In the genomic region with DNA sequence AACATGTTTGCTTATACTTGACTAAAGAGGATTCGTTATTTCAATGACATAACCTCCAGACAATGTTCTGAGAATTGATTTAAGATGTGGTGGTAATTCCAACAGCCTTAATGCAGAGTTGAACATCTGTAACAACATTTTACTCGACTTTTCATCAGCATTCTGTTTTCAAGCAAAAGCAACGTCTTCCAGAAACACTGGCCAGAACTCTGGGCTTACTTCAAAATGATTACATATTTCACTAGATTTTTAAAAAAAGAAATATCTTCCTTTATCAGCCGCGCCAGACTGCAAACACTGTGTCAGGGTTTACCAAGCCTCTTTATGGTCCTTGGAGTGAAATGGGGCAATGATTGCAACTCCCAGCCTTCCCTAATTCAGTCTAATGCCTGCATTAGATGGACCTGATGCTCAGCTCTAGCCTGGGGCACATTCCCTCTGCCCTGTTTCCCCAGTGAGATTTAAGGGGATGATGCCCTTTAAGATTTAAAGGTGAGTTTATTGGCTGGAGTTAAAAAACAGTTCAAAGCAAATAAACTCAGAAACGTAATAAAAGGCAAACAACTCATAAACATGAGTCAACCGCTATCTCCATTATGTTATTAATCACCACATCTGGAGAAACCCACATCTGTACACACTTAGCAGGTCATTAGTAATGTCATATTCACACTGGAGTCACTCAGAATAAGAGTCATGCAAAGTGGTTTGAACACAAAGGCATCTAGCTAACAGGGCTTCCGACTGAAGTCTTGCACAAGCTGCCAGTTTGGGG, we compare ENCODE assay signal across 14 cellular contexts.
DNase-seq lines count a peak whose midpoint lies in the region; TF ChIP-seq lines count a peak whose summit lies in the region.
"Had no signal": no experiment of that assay in that cellular context is flagged by ENCODE, and none has a peak within 500 bp of the region (broad histone marks: within the 10 kb centered on the region; RNA-seq: fewer than 3 reads in every experiment).

No MANE protein-coding gene starts in this region.

- H3K9me2 ChIP-seq in SK-N-SH: no peaks in the 10 kb centered on the region

- H3K4me3 Mint-ChIP-seq in activated CD4-positive, alpha-beta T cell treated with anti-CD3 and anti-CD28 coated beads, Interleukin-2, amount 10 ng/mL, durations not matched to agents 7 days and 5 days: no peak overlapping the region
- H3K4me3 Mint-ChIP-seq: activated CD8-positive, alpha-beta memory T cell treated with anti-CD3 and anti-CD28 coated beads, Interleukin-2, amount 10 ng/mL, durations not matched to agents 7 days and 5 days; stimulated activated memory B cell treated with anti-CD40 and anti-IgM and Interleukin-4, amounts not matched to agents 10 μg/mL and 1 μg/mL and 100 μg/mL, for 72 hours had no signal

- H3K79me2 ChIP-seq in SK-N-SH (ENCODE audit: insufficient read depth) (no peaks in the 10 kb centered on the region), trophoblast cell (ENCODE audit: control insufficient read depth, insufficient read depth, low read length, poor library complexity) (no peaks in the 10 kb centered on the region)

- no peak overlapping the region for H3K23ac ChIP-seq in trophoblast cell (ENCODE audit: low read length)

- H2BK5ac ChIP-seq in trophoblast cell (ENCODE audit: low read depth, low read length, poor library complexity): no peak overlapping the region

- no peak overlapping the region for H3K14ac ChIP-seq in trophoblast cell (ENCODE audit: low read length)

- H2AK5ac ChIP-seq in trophoblast cell (ENCODE audit: low read length): no peak overlapping the region

- H3K9me3 ChIP-seq in SK-N-SH: no peaks in the 10 kb centered on the region
- H3K9me3 ChIP-seq in transverse colon: no peaks in the 10 kb centered on the region
- peaks cover 2% of the 10 kb centered on the region for H3K9me3 ChIP-seq in trophoblast cell (ENCODE audit: insufficient read depth, low read depth, low read length)
- H3K9me3 ChIP-seq: gastrocnemius medialis had no signal

- H2BK12ac ChIP-seq in trophoblast cell (ENCODE audit: low read length): no peak overlapping the region

- no peaks in the 10 kb centered on the region for H3K4me1 Mint-ChIP-seq in activated CD4-positive, alpha-beta T cell treated with anti-CD3 and anti-CD28 coated beads, Interleukin-2, amount 10 ng/mL, durations not matched to agents 7 days and 5 days
- H3K4me1 Mint-ChIP-seq: activated CD8-positive, alpha-beta memory T cell treated with anti-CD3 and anti-CD28 coated beads, Interleukin-2, amount 10 ng/mL, durations not matched to agents 7 days and 5 days; stimulated activated memory B cell treated with anti-CD40 and anti-IgM and Interleukin-4, amounts not matched to agents 10 μg/mL and 1 μg/mL and 100 μg/mL, for 72 hours had no signal

- POLR2A ChIA-PET in SK-N-SH (lab: Yijun Ruan, JAX): interaction anchor here (0.6 to 5.6 kb wide), 5 partner anchors 10 to 420 kb away, joined by 3 to 105 read pairs (median 4); no protein-coding TSS in a partner anchor
- POLR2A ChIA-PET in activated CD4-positive, alpha-beta T cell treated with anti-CD3 and anti-CD28 coated beads, Interleukin-2, amount 10 ng/mL, durations not matched to agents 7 days and 5 days (lab: Charles Lee): no interaction called here

- no peak overlapping the region for H4K12ac ChIP-seq in trophoblast cell (ENCODE audit: low read depth, low read length)

- in situ Hi-C loops in transverse colon (cut with MboI; ENCODE audit: low pct_ligation_motif_present in 1 of 4, low pct_unique_long_range_greater_than_20kb in 1 of 4, low sequenced_read_pairs in 3 of 4): no loop called here

- H3K18ac ChIP-seq in trophoblast cell (ENCODE audit: low read length): no peak overlapping the region

- no peak overlapping the region for H4K91ac ChIP-seq in trophoblast cell (ENCODE audit: low read depth, low read length)

- no peak overlapping the region for H3K9ac ChIP-seq in SK-N-SH
- H3K9ac ChIP-seq in trophoblast cell (ENCODE audit: low read length): no peak overlapping the region

- no peak for TF ChIP-seq CTCF in SK-N-SH (IDR thresholded peaks at IDR 0.05)
- TF ChIP-seq CTCF in fibroblast of villous mesenchyme (IDR thresholded peaks at IDR 0.05; ENCODE audit: insufficient read depth, low read depth, low read length): no peak
- TF ChIP-seq CTCF in transverse colon (IDR thresholded peaks at IDR 0.05): no peak

- no peaks in the 10 kb centered on the region for H3K36me3 Mint-ChIP-seq in activated CD4-positive, alpha-beta T cell treated with anti-CD3 and anti-CD28 coated beads, Interleukin-2, amount 10 ng/mL, durations not matched to agents 7 days and 5 days (ENCODE audit: low read depth)
- H3K36me3 Mint-ChIP-seq: activated CD8-positive, alpha-beta memory T cell treated with anti-CD3 and anti-CD28 coated beads, Interleukin-2, amount 10 ng/mL, durations not matched to agents 7 days and 5 days; stimulated activated memory B cell treated with anti-CD40 and anti-IgM and Interleukin-4, amounts not matched to agents 10 μg/mL and 1 μg/mL and 100 μg/mL, for 72 hours had no signal

- H3K9me3 Mint-ChIP-seq in activated CD4-positive, alpha-beta T cell treated with anti-CD3 and anti-CD28 coated beads, Interleukin-2, amount 10 ng/mL, durations not matched to agents 7 days and 5 days: no peaks in the 10 kb centered on the region
- H3K9me3 Mint-ChIP-seq: stimulated activated memory B cell treated with anti-CD40 and anti-IgM and Interleukin-4, amounts not matched to agents 10 μg/mL and 1 μg/mL and 100 μg/mL, for 72 hours had no signal

- WGBS in SK-N-SH (ENCODE audit: low lambda C conversion rate): 58% methylated on average over 8 of the region's 8 CpGs
- WGBS in transverse colon (ENCODE audit: low coverage in 1 of 2), 2 donors: 23 to 34% methylated on average over 7 to 8 of the region's 8 CpGs
- no CpG with 5 or more reads among the region's 8 CpGs for WGBS in trophoblast cell (ENCODE audit: extremely low coverage, insufficient coverage, insufficient read length)

- peaks cover 0 to 15% of the 10 kb centered on the region in 2 experiments for H3K36me3 ChIP-seq in SK-N-SH (replicated peaks in 1 of 2; ENCODE audit: control insufficient read depth in 1 of 2, insufficient read depth in 2 of 2, low read length in 1 of 2)
- no peaks in the 10 kb centered on the region for H3K36me3 ChIP-seq in transverse colon
- H3K36me3 ChIP-seq in trophoblast cell (ENCODE audit: control insufficient read depth in 1 of 2, insufficient read depth in 2 of 2, low read length in 2 of 2): peaks cover 2 to 8% of the 10 kb centered on the region in 2 experiments
- H3K36me3 ChIP-seq: gastrocnemius medialis had no signal

- no peak for TF ChIP-seq POLR2A in transverse colon (IDR thresholded peaks at IDR 0.05)

- no peaks in the 10 kb centered on the region for H3K27me3 Mint-ChIP-seq in activated CD4-positive, alpha-beta T cell treated with anti-CD3 and anti-CD28 coated beads, Interleukin-2, amount 10 ng/mL, durations not matched to agents 7 days and 5 days
- H3K27me3 Mint-ChIP-seq: activated CD8-positive, alpha-beta memory T cell treated with anti-CD3 and anti-CD28 coated beads, Interleukin-2, amount 10 ng/mL, durations not matched to agents 7 days and 5 days; stimulated activated memory B cell treated with anti-CD40 and anti-IgM and Interleukin-4, amounts not matched to agents 10 μg/mL and 1 μg/mL and 100 μg/mL, for 72 hours had no signal

- H3K4me1 ChIP-seq in SK-N-SH (ENCODE audit: control insufficient read depth in 1 of 2, insufficient read depth in 2 of 2, low read depth in 1 of 2, low read length in 1 of 2) (peaks cover 0 to 76% of the 10 kb centered on the region in 2 experiments; a peak in 2 of 4 replicates), transverse colon (peaks cover 0 to 25% (median 8%) of the 10 kb centered on the region in 4 donors), trophoblast cell (ENCODE audit: control insufficient read depth in 1 of 2, insufficient read depth in 2 of 2, low read length in 2 of 2) (no peaks in the 10 kb centered on the region)
- H3K4me1 ChIP-seq: gastrocnemius medialis had no signal

- CTCF ChIA-PET in SK-N-SH (lab: Yijun Ruan, JAX): interaction anchor here (0.9 to 5.6 kb wide), 3 partner anchors 10 to 132 kb away, joined by 3 to 49 read pairs (median 4); no protein-coding TSS in a partner anchor
- CTCF ChIA-PET in activated CD4-positive, alpha-beta T cell treated with anti-CD3 and anti-CD28 coated beads, Interleukin-2, amount 10 ng/mL, durations not matched to agents 7 days and 5 days (lab: Charles Lee): no interaction called here

- H3K27me3 ChIP-seq in SK-N-SH (ENCODE audit: insufficient read depth) (no peaks in the 10 kb centered on the region), transverse colon (no peaks in the 10 kb centered on the region), trophoblast cell (ENCODE audit: insufficient read depth, low read length) (no peaks in the 10 kb centered on the region)
- H3K27me3 ChIP-seq: gastrocnemius medialis had no signal

- H3K4me3 ChIP-seq in SK-N-SH (ENCODE audit: low read depth in 2 of 2, low read length in 1 of 2) (no peak overlapping the region), fibroblast of villous mesenchyme (ENCODE audit: low read depth, low read length) (no peak overlapping the region), transverse colon (no peak overlapping the region), trophoblast cell (ENCODE audit: low read depth, low read length) (no peak overlapping the region)
- H3K4me3 ChIP-seq: gastrocnemius medialis had no signal

- peak overlapping the region in 1 of 2 experiments; percentile 100; a peak in 2 of 4 replicates for H3K27ac ChIP-seq in SK-N-SH (ENCODE audit: low read depth in 2 of 2, low read length in 1 of 2)
- H3K27ac ChIP-seq in transverse colon: peak overlapping the region in 3 of 4 donors; percentile 21 to 74 (median 68)
- H3K27ac ChIP-seq in trophoblast cell (ENCODE audit: low read depth, low read length): no peak overlapping the region
- H3K27ac ChIP-seq: gastrocnemius medialis had no signal

- H3K79me1 ChIP-seq in trophoblast cell (ENCODE audit: low read length): no peaks in the 10 kb centered on the region

- H3K27ac Mint-ChIP-seq in activated CD4-positive, alpha-beta T cell treated with anti-CD3 and anti-CD28 coated beads, Interleukin-2, amount 10 ng/mL, durations not matched to agents 7 days and 5 days: no peak overlapping the region
- H3K27ac Mint-ChIP-seq: activated CD8-positive, alpha-beta memory T cell treated with anti-CD3 and anti-CD28 coated beads, Interleukin-2, amount 10 ng/mL, durations not matched to agents 7 days and 5 days; stimulated activated memory B cell treated with anti-CD40 and anti-IgM and Interleukin-4, amounts not matched to agents 10 μg/mL and 1 μg/mL and 100 μg/mL, for 72 hours had no signal

- H2BK120ac ChIP-seq in trophoblast cell (ENCODE audit: insufficient read depth, low read length, poor library complexity): no peak overlapping the region

- H3K4me2 ChIP-seq in SK-N-SH (no peak overlapping the region), trophoblast cell (ENCODE audit: low read length) (no peak overlapping the region)

- no peaks in the 10 kb centered on the region for H4K20me1 ChIP-seq in SK-N-SH (ENCODE audit: insufficient read depth)

- H3F3A ChIP-seq in SK-N-SH (replicated peaks; ENCODE audit: insufficient read depth): no peaks in the 10 kb centered on the region

- H4K8ac ChIP-seq in trophoblast cell (ENCODE audit: low read depth, low read length): no peak overlapping the region

- peak; percentile 53 for DNase-seq in GM04504 (ENCODE audit: low read depth)
- peak; percentile 46 for DNase-seq in SK-N-SH
- DNase-seq in fibroblast of villous mesenchyme (ENCODE audit: low read depth): peak; percentile 70
- DNase-seq in transverse colon: no peak
- no peak for DNase-seq in SHP77 (lab: John Stamatoyannopoulos, UW)
- no peak for DNase-seq in trophoblast cell
- no peak for DNase-seq in activated CD4-positive, alpha-beta T cell treated with anti-CD3 and anti-CD28 coated beads, Interleukin-2, amount 10 ng/mL, durations not matched to agents 7 days and 5 days
- DNase-seq: activated CD4-positive, CD25-positive, alpha-beta regulatory T cell; activated CD8-positive, alpha-beta memory T cell treated with anti-CD3 and anti-CD28 coated beads, Interleukin-2, amount 10 ng/mL, durations not matched to agents 7 days and 5 days; gastrocnemius medialis; NCI-H1694; NCI-H446 treated with DMSO at 0.1 percent for 48 hours; T-helper 1 cell had no signal

- no peak overlapping the region for H3K4ac ChIP-seq in trophoblast cell (ENCODE audit: low read depth, low read length)

- peak; percentile 12; the same call in 1 of the 2 replicates for TF ChIP-seq RAD21 in SK-N-SH (IDR thresholded peaks at IDR 0.05; ENCODE audit: low read length)

- no peak overlapping the region for H2AFZ ChIP-seq in SK-N-SH (ENCODE audit: low read depth)
- H2AFZ ChIP-seq in trophoblast cell (ENCODE audit: insufficient read depth, low read length, poor library complexity): no peak overlapping the region

- intact Hi-C loops in transverse colon (cut with DNase I; ENCODE audit: low total_unique reads): loop anchor here (5.0 to 10.0 kb wide), 4 partner anchors 329 to 721 kb away; no protein-coding TSS in a partner anchor

- peak in 1 of 2 experiments; percentile 92; a peak in 2 of 4 replicates for TF ChIP-seq EP300 in SK-N-SH (IDR thresholded peaks at IDR 0.05; ENCODE audit: borderline replicate concordance in 1 of 2, low read depth in 1 of 2, low read length in 1 of 2)
- TF ChIP-seq EP300 in transverse colon (IDR thresholded peaks at IDR 0.05; ENCODE audit: low read depth): no peak

Comparison
In these comparisons a context has a peak if more than half of its experiments do, and no peak if none do; other contexts are left out.
1. DNase-seq: peak in GM04504 (single experiment), SK-N-SH (single experiment) and fibroblast of villous mesenchyme (single experiment); none in transverse colon (single experiment), SHP77 (0 of 2), trophoblast cell (0 of 2) and activated CD4-positive, alpha-beta T cell treated with anti-CD3 and anti-CD28 coated beads, Interleukin-2, amount 10 ng/mL, durations not matched to agents 7 days and 5 days (single experiment).